31 cellular contexts compared by ENCODE assay signal in the genomic region with DNA sequence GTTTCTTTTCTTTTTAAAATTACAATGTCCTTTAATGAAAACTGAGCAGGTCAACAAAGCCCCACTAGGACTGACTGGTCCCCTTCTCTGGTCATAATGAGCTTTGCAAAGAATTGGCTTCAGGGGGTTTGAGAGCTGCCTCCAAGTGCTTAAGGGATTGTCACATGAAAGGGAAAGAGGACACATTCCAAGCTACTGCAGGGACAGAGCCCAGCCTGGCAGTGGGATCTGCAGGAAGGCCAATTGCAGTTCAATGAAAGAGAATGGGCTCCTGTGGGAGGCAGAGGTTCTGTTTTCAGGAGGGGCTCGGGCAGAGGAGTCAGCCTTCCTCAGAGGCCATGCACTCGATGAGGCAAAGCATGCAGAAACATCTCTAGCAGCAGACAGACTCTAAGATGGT.
"Had no signal": no experiment of that assay in that cellular context is flagged by ENCODE, and none has a peak within 500 bp of the region (broad histone marks: within the 10 kb centered on the region; RNA-seq: fewer than 3 reads in every experiment).

No MANE protein-coding gene starts in this region.

- H3K36me3 ChIP-seq: gastroesophageal sphincter, heart right ventricle, ovary, right lobe of liver, thoracic aorta, transverse colon, upper lobe of right lung, vagina had no signal

- H3K9me3 ChIP-seq: ovary, right lobe of liver, thoracic aorta had no signal

- H3K4me1 Mint-ChIP-seq: endodermal cell; naive thymus-derived CD4-positive, alpha-beta T cell; nephron; stimulated activated naive B cell treated with anti-CD40 and anti-IgM and Interleukin-4, amounts not matched to agents 10 μg/mL and 1 μg/mL and 100 μg/mL, for 72 hours had no signal

- H3K4me3 ChIP-seq: gastroesophageal sphincter, heart right ventricle, lung, ovary, right lobe of liver, thoracic aorta, transverse colon, upper lobe of right lung, vagina had no signal

- H3K27ac Mint-ChIP-seq: endodermal cell; naive thymus-derived CD4-positive, alpha-beta T cell; nephron; stimulated activated naive B cell treated with anti-CD40 and anti-IgM and Interleukin-4, amounts not matched to agents 10 μg/mL and 1 μg/mL and 100 μg/mL, for 72 hours; stimulated activated naive CD8-positive, alpha-beta T cell treated with anti-CD3 and anti-CD28 coated beads, Interleukin-15, Interleukin-2, amounts not matched to agents 100 ng/mL and 50 ng/mL, for 24 hours had no signal

- DNase-seq: cerebellar nuclear complex; cortex of kidney; effector CD8-positive, alpha-beta T cell; endodermal cell; foreskin fibroblast; glutamatergic neuron; heart right ventricle; hippocampal formation; kidney; mesenchymal stem cell; midbrain; naive thymus-derived CD4-positive, alpha-beta T cell; occipital lobe; ovary; posterior cingulate gyrus; right lobe of liver; small intestine; stimulated activated CD4-positive, alpha-beta T cell treated with anti-CD3 and anti-CD28 coated beads, Interleukin-15, amount 100 ng/mL, for 24 hours; stimulated activated CD4-positive, alpha-beta T cell treated with anti-CD3 and anti-CD28 coated beads, Interleukin-2, amount 100 ng/mL, for 48 hours; stimulated activated naive B cell treated with anti-CD40 and anti-IgM and Interleukin-4, amounts not matched to agents 10 μg/mL and 1 μg/mL and 100 μg/mL, for 72 hours; transverse colon; upper lobe of right lung had no signal

- H3K4me1 ChIP-seq: gastroesophageal sphincter, heart right ventricle, right lobe of liver, transverse colon, upper lobe of right lung, vagina had no signal

- H3K27ac ChIP-seq: epithelial cell of prostate, gastroesophageal sphincter, heart right ventricle, ovary, right lobe of liver, thoracic aorta, transverse colon, upper lobe of right lung, vagina had no signal

- H3K4me3 Mint-ChIP-seq: endodermal cell; naive thymus-derived CD4-positive, alpha-beta T cell; nephron; stimulated activated naive B cell treated with anti-CD40 and anti-IgM and Interleukin-4, amounts not matched to agents 10 μg/mL and 1 μg/mL and 100 μg/mL, for 72 hours; stimulated activated naive CD8-positive, alpha-beta T cell treated with anti-CD3 and anti-CD28 coated beads, Interleukin-15, Interleukin-2, amounts not matched to agents 100 ng/mL and 50 ng/mL, for 24 hours had no signal

- H3K27me3 ChIP-seq: gastroesophageal sphincter, heart right ventricle, ovary, right lobe of liver, transverse colon, upper lobe of right lung, vagina had no signal

- ATAC-seq: esophagus mucosa; gastroesophageal sphincter; heart right ventricle; left lobe of liver; naive thymus-derived CD4-positive, alpha-beta T cell; right lobe of liver; stimulated activated naive B cell treated with anti-CD40 and anti-IgM and Interleukin-4, amounts not matched to agents 10 μg/mL and 1 μg/mL and 100 μg/mL, for 72 hours; upper lobe of right lung had no signal
